In genomic region chr3:46974421-46975227, GRCh38 we compare ENCODE assay signal across 9 cellular contexts. TPM values are rescaled to one million over a fixed set of nuclear protein-coding genes. Genes with fewer than 3 reads are reported as not detected.
DNase-seq lines count a peak whose midpoint lies in the region; ATAC-seq, FAIRE-seq and TF ChIP-seq lines count a peak whose summit lies in the region.
"Had no signal": no experiment of that assay in that cellular context is flagged by ENCODE, and none has a peak within 500 bp of the region (broad histone marks: within the 10 kb centered on the region; RNA-seq: fewer than 3 reads in every experiment).

No MANE protein-coding gene starts in this region.

- H3K4me1 Mint-ChIP-seq in Calu3 (ENCODE audit: low read depth, unreplicated experiment) (peaks cover 56% of the 10 kb centered on the region), nephron (peaks cover 49% of the 10 kb centered on the region)

- no peak overlapping the region for H2AFZ ChIP-seq in K562 (ENCODE audit: low read depth, low read length)

- H3K27ac Mint-ChIP-seq in Calu3 (ENCODE audit: unreplicated experiment): no peak overlapping the region
- peak overlapping the region; percentile 26 to 72 (median 69) for H3K27ac Mint-ChIP-seq in nephron

- no peaks in the 10 kb centered on the region for H3K9me3 Mint-ChIP-seq in Calu3 (ENCODE audit: low read depth, unreplicated experiment)
- H3K9me3 Mint-ChIP-seq in nephron: no peaks in the 10 kb centered on the region

- no peak for FAIRE-seq in K562 (lab: Jason Lieb, UNC)

- H3K4me3 Mint-ChIP-seq in Calu3 (ENCODE audit: low read depth, unreplicated experiment) (peak overlapping the region; percentile 92), nephron (peak overlapping the region; percentile 76 to 85 (median 77))

- ATAC-seq in K562 (no peak), HG03469 (IDR thresholded peaks at IDR 0.05; ENCODE audit: unreplicated experiment) (no peak), HG03159 (IDR thresholded peaks at IDR 0.05; ENCODE audit: unreplicated experiment) (no peak)

- DNase-seq in Calu3 (no peak), Kasumi-1 (lab: John Stamatoyannopoulos, UW) (peak; percentile 51), K562 (ENCODE audit: extremely low read depth in 1 of 4, low spot score in 3 of 4) (no peak), Peyer's patch (no peak), GM19240 (ENCODE audit: insufficient read length, low spot score) (no peak)
- DNase-seq: NCI-H146 had no signal

- peak overlapping the region; percentile 42 for H3K4me2 ChIP-seq in K562 (ENCODE audit: insufficient read depth, low read length)

- H3K9me1 ChIP-seq in K562 (ENCODE audit: control insufficient read depth, insufficient read depth, low read length): peaks cover 18% of the 10 kb centered on the region

- H3K4me3 ChIP-seq in K562 (peak overlapping the region; percentile 68), Peyer's patch (peak overlapping the region in 2 of 4 donors; percentile 72 to 83)

- H3K36me3 Mint-ChIP-seq in Calu3 (ENCODE audit: insufficient read depth, unreplicated experiment): peaks cover 56% of the 10 kb centered on the region
- H3K36me3 Mint-ChIP-seq in nephron (ENCODE audit: low read depth): peaks cover 8% of the 10 kb centered on the region

- H3K4me1 ChIP-seq in K562 (replicated peaks in 1 of 2; ENCODE audit: control insufficient read depth in 2 of 2, insufficient read depth in 2 of 2, low read length in 2 of 2) (peaks cover 56 to 70% of the 10 kb centered on the region in 2 experiments), Peyer's patch (peaks cover 9 to 66% (median 28%) of the 10 kb centered on the region in 4 donors)

- TF ChIP-seq POLR2A in K562 (conservative IDR thresholded peaks at IDR 0.05): no peak
- TF ChIP-seq POLR2A in Peyer's patch (IDR thresholded peaks at IDR 0.05): no peak

- H3K36me3 ChIP-seq in K562 (ENCODE audit: control insufficient read depth, insufficient read depth, low read length) (peaks cover 38% of the 10 kb centered on the region), Peyer's patch (no peaks in the 10 kb centered on the region)

- no peaks in the 10 kb centered on the region for H3K27me3 ChIP-seq in K562 (ENCODE audit: control insufficient read depth in 2 of 2, insufficient read depth in 2 of 2, low read length in 2 of 2)
- H3K27me3 ChIP-seq in Peyer's patch: no peaks in the 10 kb centered on the region

- TF ChIP-seq EP300 in K562 (IDR thresholded peaks at IDR 0.05; ENCODE audit: low read length): no peak

- peaks cover 27% of the 10 kb centered on the region for H4K20me1 ChIP-seq in K562 (replicated peaks; ENCODE audit: control insufficient read depth, insufficient read depth, low read length)

- CTCF ChIA-PET in Calu3 (lab: Charles Lee) (no interaction called here), K562 (lab: Yijun Ruan, JAX; ENCODE audit: low intra/inter-chr PET ratio) (no interaction called here)

- peaks cover 86% of the 10 kb centered on the region for H3K79me2 ChIP-seq in K562 (ENCODE audit: control insufficient read depth, insufficient read depth, low read length)

- H3K9me3 ChIP-seq in K562 (replicated peaks; ENCODE audit: control insufficient read depth, insufficient read depth, low read depth, low read length): no peaks in the 10 kb centered on the region
- H3K9me3 ChIP-seq in Peyer's patch: no peaks in the 10 kb centered on the region

- TF ChIP-seq RAD21 in K562 (CRISPR knock-in tag; conservative IDR thresholded peaks at IDR 0.05 in 1 of 2, IDR thresholded peaks at IDR 0.05 in 1 of 2): no peak

- WGBS in K562 (ENCODE audit: insufficient coverage, low coverage, missing lambda C conversion rate): 68% methylated on average over 9 of the region's 9 CpGs

- in situ Hi-C loops in K562 (cut with MboI): no loop called here

- H3K9ac ChIP-seq in K562 (ENCODE audit: insufficient read depth in 1 of 2, low read depth in 2 of 2, low read length in 2 of 2): peak overlapping the region in 1 of 2 experiments; percentile 94; a peak in 3 of 4 replicates

- BruUV-seq in Calu3 (replicated peaks; lab: Mats Ljungman, UMichigan) (TSS peak; percentile 32), K562 (replicated peaks; lab: Mats Ljungman, UMichigan) (TSS peak; percentile 31)

- no peaks in the 10 kb centered on the region for H3K27me3 Mint-ChIP-seq in Calu3 (ENCODE audit: unreplicated experiment)
- no peaks in the 10 kb centered on the region for H3K27me3 Mint-ChIP-seq in nephron (ENCODE audit: low read depth)

- POLR2A ChIA-PET in K562 (lab: Yijun Ruan, JAX): interaction anchor here (0.7 to 2.0 kb wide), 6 partner anchors 9 to 1117 kb away, joined by 3 to 8 read pairs (median 4); no protein-coding TSS in a partner anchor

- H3K27ac ChIP-seq in K562 (ENCODE audit: extremely low read depth, low read depth, low read length): peak overlapping the region; percentile 6; the same call in 2 of the 3 replicates
- H3K27ac ChIP-seq in Peyer's patch: peak overlapping the region in 1 of 4 donors; percentile 93

- intact Hi-C loops in Calu3 (cut with micrococcal nuclease; ENCODE audit: unreplicated experiment) (loop anchor here (5.0 kb wide), 1 partner anchor 32 kb away; no protein-coding TSS in a partner anchor), K562 (cut with micrococcal nuclease) (loop anchor here (5.0 kb wide), 1 partner anchor 42 kb away; no protein-coding TSS in a partner anchor)

- TF ChIP-seq CTCF in Calu3 (IDR thresholded peaks at IDR 0.05; ENCODE audit: unreplicated experiment) (no peak), K562 (IDR thresholded peaks at IDR 0.05 in 2 of 3, conservative IDR thresholded peaks at IDR 0.05 in 1 of 3; ENCODE audit: insufficient read depth in 2 of 3, low read depth in 1 of 3, low read length in 3 of 3) (no peak), nephron (IDR thresholded peaks at IDR 0.05; ENCODE audit: unreplicated experiment in 3 of 3) (no peak), Peyer's patch (IDR thresholded peaks at IDR 0.05) (no peak)

TF ChIP-seq in K562, 482 proteins besides CTCF, POLR2A, EP300 and RAD21 (continues in another document):
- TF ChIP-seq ZSCAN29 (IDR thresholded peaks at IDR 0.05) (no peak), RBM15 (IDR thresholded peaks at IDR 0.05; ENCODE audit: insufficient read depth, low read length) (no peak), ZBTB7A (IDR thresholded peaks at IDR 0.05; ENCODE audit: borderline replicate concordance, control insufficient read depth, low read depth, low read length) (0 out of 2 replicates have a peak, but pooled peaks have one; percentile 18), MTA1 (IDR thresholded peaks at IDR 0.05; ENCODE audit: borderline replicate concordance) (no peak), CEBPB (tag; IDR thresholded peaks at IDR 0.05) (peak; percentile 42; the same call in 1 of the 2 replicates), RBFOX2 (IDR thresholded peaks at IDR 0.05; ENCODE audit: low read depth, low read length) (peak; percentile 52), CHD1 (IDR thresholded peaks at IDR 0.05; ENCODE audit: low read length) (peak; percentile 35), IRF9 (tag; IDR thresholded peaks at IDR 0.05) (no peak)

RNA-seq across cellular contexts. Expression of gene CCDC12, which starts 1.9 kb away (rescaled TPM):
- total RNA-seq in Calu3 (2022) (47.3 and 47.5 TPM in 2 replicates), K562 (2014; rRNA removed) (99.0 and 101 TPM in 2 replicates), K562 (2014; rRNA removed; fragmentation: Illumina TruSeq; extraction: Trizol) (44.4 and 63.0 TPM in 2 replicates), K562 (2015; rRNA removed; fragmentation: Illumina TruSeq; extraction: Trizol) (104 and 115 TPM in 2 replicates), K562 (2021) (75.2 and 86.9 TPM in 2 replicates), Peyer's patch (10 to 100 TPM; 41.7 to 90.0 (median 59.2) TPM)
- total RNA-seq in K562 (2011; cell fraction: chromatin; rRNA removed; ENCODE audit: low replicate concordance): 140 and 232 TPM in 2 replicates
- 143 and 148 TPM in 2 replicates for total RNA-seq in K562 (2011; cell fraction: nucleolus; rRNA removed)
- total RNA-seq in K562 (2011; cell fraction: nucleoplasm; rRNA removed): 188 and 262 TPM in 2 replicates
- polyA plus RNA-seq in K562 (2011; rRNA removed) (47.8 and 54.0 TPM in 2 replicates), K562 (2014; fragmentation: Illumina TruSeq; extraction: Trizol) (105 and 127 TPM in 2 replicates), K562 (2014; fragmentation: Nextera tagmentation; extraction: Ambion mirVana) (10 to 100 TPM in 1 of 2 experiments, 1 to 10 TPM in 1; 8.9 to 20.9 TPM), K562 (2014; rRNA removed) (100 and 201 TPM in 2 replicates)
- 53.0 and 53.5 TPM in 2 replicates for polyA plus RNA-seq in K562 (2011; cell fraction: cytosol; rRNA removed)
- 82.0 and 85.3 TPM in 2 replicates for polyA plus RNA-seq in K562 (2011; cell fraction: nucleus; rRNA removed)
- 77.1 and 114 TPM in 2 replicates for polyA plus RNA-seq in K562 (2012)
- 50.3 and 53.4 TPM in 2 replicates for polyA minus RNA-seq in K562 (2011; rRNA and poly(A)+ RNA removed)
- 17.4 and 21.1 TPM in 2 replicates for polyA minus RNA-seq in K562 (2011; cell fraction: cytosol; rRNA and poly(A)+ RNA removed)
- 81.3 and 87.3 TPM in 2 replicates for polyA minus RNA-seq in K562 (2011; cell fraction: nucleus; rRNA and poly(A)+ RNA removed)

RNA-seq across cellular contexts. Expression of gene NBEAL2, which starts 4.8 kb away (rescaled TPM):
- 115 and 143 TPM in 2 replicates for total RNA-seq in Calu3 (2022)
- 322 and 1,090 TPM in 2 replicates for total RNA-seq in K562 (2011; cell fraction: chromatin; rRNA removed; ENCODE audit: low replicate concordance)
- total RNA-seq in K562 (2011; cell fraction: nucleolus; rRNA removed): 555 and 597 TPM in 2 replicates
- 365 and 370 TPM in 2 replicates for total RNA-seq in K562 (2011; cell fraction: nucleoplasm; rRNA removed)
- total RNA-seq in K562 (2014; rRNA removed): 41.3 and 45.2 TPM in 2 replicates
- 12.3 and 16.0 TPM in 2 replicates for total RNA-seq in K562 (2014; rRNA removed; fragmentation: Illumina TruSeq; extraction: Trizol)
- total RNA-seq in K562 (2015; rRNA removed; fragmentation: Illumina TruSeq; extraction: Trizol): 23.7 and 23.9 TPM in 2 replicates
- total RNA-seq in K562 (2021): 89.3 and 114 TPM in 2 replicates
- polyA plus RNA-seq in K562 (2011; rRNA removed): 29.6 and 50.4 TPM in 2 replicates
- 25.6 and 45.5 TPM in 2 replicates for polyA plus RNA-seq in K562 (2011; cell fraction: cytosol; rRNA removed)
- polyA plus RNA-seq in K562 (2011; cell fraction: nucleus; rRNA removed): 557 and 843 TPM in 2 replicates
- 66.4 and 174 TPM in 2 replicates for polyA plus RNA-seq in K562 (2012)
- polyA plus RNA-seq in K562 (2014; fragmentation: Illumina TruSeq; extraction: Trizol): 46.4 and 62.1 TPM in 2 replicates
- polyA plus RNA-seq in K562 (2014; fragmentation: Nextera tagmentation; extraction: Ambion mirVana): under 1 TPM; 0.06 to 0.24 TPM
- polyA plus RNA-seq in K562 (2014; rRNA removed): 67.5 and 85.5 TPM in 2 replicates
- 8.6 and 16.8 TPM in 2 replicates for polyA minus RNA-seq in K562 (2011; rRNA and poly(A)+ RNA removed)
- 23.5 and 26.4 TPM in 2 replicates for polyA minus RNA-seq in K562 (2011; cell fraction: cytosol; rRNA and poly(A)+ RNA removed)
- polyA minus RNA-seq in K562 (2011; cell fraction: nucleus; rRNA and poly(A)+ RNA removed): 104 and 118 TPM in 2 replicates
- total RNA-seq in Peyer's patch: 100 to 1,000 TPM; 111 to 304 (median 229) TPM

Comparison
In these comparisons a context has a peak if more than half of its experiments do, and no peak if none do; other contexts are left out.
1. DNase-seq: peak in Kasumi-1 (2 of 2); none in Calu3 (single experiment), K562 (0 of 4), Peyer's patch (0 of 3) and GM19240 (single experiment).